20 cellular contexts compared by ENCODE assay signal in the genomic region with DNA sequence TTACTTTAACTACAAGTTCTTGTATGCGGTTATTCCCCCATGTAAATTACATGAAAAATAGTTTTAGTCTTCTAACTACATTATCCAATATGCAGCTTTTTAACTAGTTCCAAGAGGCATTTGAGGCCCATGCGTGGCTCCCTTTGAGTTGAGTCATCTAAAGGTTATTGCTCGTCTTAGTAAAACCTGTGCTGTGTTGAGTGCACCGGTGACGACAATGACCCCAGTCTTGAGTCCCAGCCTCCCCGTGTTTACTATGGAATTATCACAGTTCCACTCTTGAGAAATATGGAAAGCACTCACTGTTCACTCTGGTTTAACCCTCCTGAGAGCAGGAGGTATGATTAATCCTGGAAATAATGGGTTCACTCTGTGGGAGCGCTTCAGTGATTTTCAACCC.
A peak's percentile ranks its signal among the peaks of the same experiment; 100 is the strongest.
DNase-seq lines count a peak whose midpoint lies in the region; ATAC-seq, FAIRE-seq and TF ChIP-seq lines count a peak whose summit lies in the region.
"Had no signal": no experiment of that assay in that cellular context is flagged by ENCODE, and none has a peak within 500 bp of the region (broad histone marks: within the 10 kb centered on the region; RNA-seq: fewer than 3 reads in every experiment).

No MANE protein-coding gene starts in this region.

- H3K9ac ChIP-seq in HepG2 (ENCODE audit: insufficient read depth, low read depth, low read length), result no peak overlapping the region

- TF ChIP-seq RAD21 in HepG2 (CRISPR knock-in tag; IDR thresholded peaks at IDR 0.05), result no peak

- DNase-seq in HepG2 (ENCODE audit: low spot score) (peak; percentile 28), right lobe of liver (no peak), WTC11 (ENCODE audit: low spot score) (no peak), iris pigment epithelial cell (ENCODE audit: low read depth) (peak; percentile 56), stomach (no peak), SIG-M5 (lab: John Stamatoyannopoulos, UW) (no peak), NCI-H510A treated with DMSO at 0.1 percent for 48 hours (lab: John Stamatoyannopoulos, UW) (no peak)
- DNase-seq: Caco-2; DMS153; Karpas-422; MG63; NCI-H1092; NCI-H2081 treated with DMSO at 0.1 percent for 48 hours; NCI-H446; NK-92 treated with Interleukin-12 subunit alpha and Interleukin-12 subunit beta, amount 100 ng/mL, for 24 hours; OCI-M1; SHP77 treated with DMSO at 0.1 percent for 48 hours had no signal

- no peak overlapping the region for H3K4me2 ChIP-seq in HepG2 (ENCODE audit: low read depth, low read length)

- TF ChIP-seq POLR2A in HepG2 (IDR thresholded peaks at IDR 0.05; ENCODE audit: insufficient read depth in 1 of 2, low read depth in 2 of 2, low read length in 2 of 2), result no peak
- no peak for TF ChIP-seq POLR2A in right lobe of liver (IDR thresholded peaks at IDR 0.05)
- TF ChIP-seq POLR2A in stomach (IDR thresholded peaks at IDR 0.05), result no peak

- POLR2A ChIA-PET in HepG2 (lab: Yijun Ruan, JAX), result no interaction called here
- POLR2A ChIA-PET in WTC11 (lab: Charles Lee), result no interaction called here

- FAIRE-seq in HepG2 (lab: Jason Lieb, UNC), result no peak
- FAIRE-seq: GM19239, H54 had no signal

- H4K20me1 ChIP-seq in HepG2 (ENCODE audit: insufficient read depth, low read length), result no peaks in the 10 kb centered on the region

- H3K9me3 ChIP-seq in HepG2 (ENCODE audit: low read length) (no peaks in the 10 kb centered on the region), right lobe of liver (no peaks in the 10 kb centered on the region), stomach (no peaks in the 10 kb centered on the region)
- H3K9me3 ChIP-seq: Caco-2, MG63 had no signal

- no TSS peak for BruUV-seq in HepG2 (replicated peaks; lab: Mats Ljungman, UMichigan)

- H3K36me3 ChIP-seq in HepG2 (replicated peaks in 1 of 2; ENCODE audit: control insufficient read depth in 1 of 2, insufficient read depth in 2 of 2, low read length in 2 of 2) (no peaks in the 10 kb centered on the region), right lobe of liver (no peaks in the 10 kb centered on the region), stomach (no peaks in the 10 kb centered on the region)
- H3K36me3 ChIP-seq: MG63 had no signal

- H3K4me1 Mint-ChIP-seq in WTC11, result peaks cover 31% of the 10 kb centered on the region

- in situ Hi-C loops in HepG2 (cut with HindIII; ENCODE audit: extremely low pct_ligation_motif_present, low pct_unique_long_range_greater_than_20kb), result no loop called here

- peaks cover 9% of the 10 kb centered on the region for H3K9me3 Mint-ChIP-seq in WTC11

- TF ChIP-seq CTCF in HepG2 (CRISPR knock-in tag; IDR thresholded peaks at IDR 0.05) (no peak), right lobe of liver (IDR thresholded peaks at IDR 0.05) (no peak), WTC11 (IDR thresholded peaks at IDR 0.05) (no peak), stomach (IDR thresholded peaks at IDR 0.05) (no peak)

- CTCF ChIA-PET in HepG2 (lab: Yijun Ruan, JAX; ENCODE audit: low intra/inter-chr PET ratio, low total read pairs), result no interaction called here
- CTCF ChIA-PET in WTC11 (lab: Charles Lee), result no interaction called here

- no peaks in the 10 kb centered on the region for H3K27me3 Mint-ChIP-seq in WTC11 (ENCODE audit: low read depth)

- H3K4me1 ChIP-seq in HepG2 (ENCODE audit: insufficient read depth, low read length) (no peaks in the 10 kb centered on the region), right lobe of liver (no peaks in the 10 kb centered on the region), stomach (peaks cover 3 to 23% (median 11%) of the 10 kb centered on the region in 4 donors)
- H3K4me1 ChIP-seq: Caco-2 had no signal

- peaks cover 4% of the 10 kb centered on the region; the same call in 1 of the 2 replicates for H3K36me3 Mint-ChIP-seq in WTC11

- no peak for ATAC-seq in HepG2
- ATAC-seq in right lobe of liver, result no peak
- no peak for ATAC-seq in WTC11

- 0 out of 2 replicates have a peak overlapping the region, but pooled peaks have one; percentile 38 for H3K27ac Mint-ChIP-seq in WTC11

- 26% methylated on average over 7 of the region's 7 CpGs for WGBS in HepG2 (ENCODE audit: low lambda C conversion rate)
- WGBS in right lobe of liver (ENCODE audit: insufficient coverage, low coverage, low lambda C conversion rate, missing lambda C conversion rate), result 78% methylated on average over 5 of the region's 7 CpGs
- 76 to 85% (median 80%) methylated on average over 7 of the region's 7 CpGs for WGBS in stomach, 5 donors

- H3K27ac ChIP-seq in HepG2 (ENCODE audit: extremely low read length, insufficient read depth, low read length) (no peak overlapping the region), right lobe of liver (no peak overlapping the region), stomach (no peak overlapping the region)

- H3K27me3 ChIP-seq in HepG2 (ENCODE audit: control insufficient read depth in 1 of 2, insufficient read depth in 2 of 2, low read length in 2 of 2) (no peaks in the 10 kb centered on the region), right lobe of liver (no peaks in the 10 kb centered on the region), stomach (no peaks in the 10 kb centered on the region)

- no peaks in the 10 kb centered on the region for H3K79me2 ChIP-seq in HepG2 (ENCODE audit: insufficient read depth, low read length)

- H2AFZ ChIP-seq in HepG2 (ENCODE audit: low read length), result no peak overlapping the region

- no peak overlapping the region for H3K4me3 Mint-ChIP-seq in WTC11
- H3K4me3 Mint-ChIP-seq: CD14-positive monocyte had no signal

- H3K4me3 ChIP-seq in HepG2 (replicated peaks in 1 of 3; ENCODE audit: insufficient read depth in 1 of 3, low read depth in 2 of 3, low read length in 3 of 3) (no peak overlapping the region), right lobe of liver (no peak overlapping the region), stomach (no peak overlapping the region)
- H3K4me3 ChIP-seq: MG63 had no signal

- intact Hi-C loops in HepG2 (cut with micrococcal nuclease; ENCODE audit: unreplicated experiment) (no loop called here), right lobe of liver (cut with DNase I) (no loop called here), stomach (cut with DNase I; ENCODE audit: low total_unique reads) (no loop called here)

- TF ChIP-seq EP300 in HepG2 (IDR thresholded peaks at IDR 0.05; ENCODE audit: low read depth in 2 of 2, low read length in 2 of 2), result no peak
- TF ChIP-seq EP300 in HepG2 (CRISPR knock-in tag; IDR thresholded peaks at IDR 0.05; ENCODE audit: borderline replicate concordance), result no peak
- TF ChIP-seq EP300 in stomach (IDR thresholded peaks at IDR 0.05), result no peak

TF ChIP-seq in HepG2, 621 proteins besides CTCF, POLR2A, EP300 and RAD21:
- TF ChIP-seq ZNF563 (CRISPR knock-in tag; IDR thresholded peaks at IDR 0.05), result 0 out of 2 replicates have a peak, but pooled peaks have one; percentile 45
- TF ChIP-seq FOXA3 (CRISPR knock-in tag; IDR thresholded peaks at IDR 0.05), result 0 out of 2 replicates have a peak, but pooled peaks have one; percentile 23
- TF ChIP-seq, protein P1, sequence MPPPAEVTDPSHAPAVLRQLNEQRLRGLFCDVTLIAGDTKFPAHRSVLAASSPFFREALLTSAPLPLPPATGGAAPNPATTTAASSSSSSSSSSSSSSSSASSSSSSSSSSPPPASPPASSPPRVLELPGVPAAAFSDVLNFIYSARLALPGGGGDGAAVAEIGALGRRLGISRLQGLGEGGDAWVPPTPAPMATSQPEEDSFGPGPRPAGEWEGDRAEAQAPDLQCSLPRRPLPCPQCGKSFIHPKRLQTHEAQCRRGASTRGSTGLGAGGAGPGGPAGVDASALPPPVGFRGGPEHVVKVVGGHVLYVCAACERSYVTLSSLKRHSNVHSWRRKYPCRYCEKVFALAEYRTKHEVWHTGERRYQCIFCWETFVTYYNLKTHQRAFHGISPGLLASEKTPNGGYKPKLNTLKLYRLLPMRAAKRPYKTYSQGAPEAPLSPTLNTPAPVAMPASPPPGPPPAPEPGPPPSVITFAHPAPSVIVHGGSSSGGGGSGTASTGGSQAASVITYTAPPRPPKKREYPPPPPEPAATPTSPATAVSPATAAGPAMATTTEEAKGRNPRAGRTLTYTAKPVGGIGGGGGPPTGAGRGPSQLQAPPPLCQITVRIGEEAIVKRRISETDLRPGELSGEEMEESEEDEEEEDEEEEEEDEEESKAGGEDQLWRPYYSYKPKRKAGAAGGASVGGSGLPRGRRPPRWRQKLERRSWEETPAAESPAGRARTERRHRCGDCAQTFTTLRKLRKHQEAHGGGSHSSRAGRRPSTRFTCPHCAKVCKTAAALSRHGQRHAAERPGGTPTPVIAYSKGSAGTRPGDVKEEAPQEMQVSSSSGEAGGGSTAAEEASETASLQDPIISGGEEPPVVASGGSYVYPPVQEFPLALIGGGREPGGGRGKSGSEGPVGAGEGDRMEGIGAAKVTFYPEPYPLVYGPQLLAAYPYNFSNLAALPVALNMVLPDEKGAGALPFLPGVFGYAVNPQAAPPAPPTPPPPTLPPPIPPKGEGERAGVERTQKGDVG (CRISPR knock-in tag; IDR thresholded peaks at IDR 0.05; ENCODE audit: borderline replicate concordance), result no peak

TF ChIP-seq in WTC11, 78 proteins besides CTCF, POLR2A, EP300 and RAD21 (continues in another document):
- TF ChIP-seq SMAD3 (CRISPR knock-in tag; IDR thresholded peaks at IDR 0.05; ENCODE audit: borderline replicate concordance), result no peak
- TF ChIP-seq, protein P2, sequence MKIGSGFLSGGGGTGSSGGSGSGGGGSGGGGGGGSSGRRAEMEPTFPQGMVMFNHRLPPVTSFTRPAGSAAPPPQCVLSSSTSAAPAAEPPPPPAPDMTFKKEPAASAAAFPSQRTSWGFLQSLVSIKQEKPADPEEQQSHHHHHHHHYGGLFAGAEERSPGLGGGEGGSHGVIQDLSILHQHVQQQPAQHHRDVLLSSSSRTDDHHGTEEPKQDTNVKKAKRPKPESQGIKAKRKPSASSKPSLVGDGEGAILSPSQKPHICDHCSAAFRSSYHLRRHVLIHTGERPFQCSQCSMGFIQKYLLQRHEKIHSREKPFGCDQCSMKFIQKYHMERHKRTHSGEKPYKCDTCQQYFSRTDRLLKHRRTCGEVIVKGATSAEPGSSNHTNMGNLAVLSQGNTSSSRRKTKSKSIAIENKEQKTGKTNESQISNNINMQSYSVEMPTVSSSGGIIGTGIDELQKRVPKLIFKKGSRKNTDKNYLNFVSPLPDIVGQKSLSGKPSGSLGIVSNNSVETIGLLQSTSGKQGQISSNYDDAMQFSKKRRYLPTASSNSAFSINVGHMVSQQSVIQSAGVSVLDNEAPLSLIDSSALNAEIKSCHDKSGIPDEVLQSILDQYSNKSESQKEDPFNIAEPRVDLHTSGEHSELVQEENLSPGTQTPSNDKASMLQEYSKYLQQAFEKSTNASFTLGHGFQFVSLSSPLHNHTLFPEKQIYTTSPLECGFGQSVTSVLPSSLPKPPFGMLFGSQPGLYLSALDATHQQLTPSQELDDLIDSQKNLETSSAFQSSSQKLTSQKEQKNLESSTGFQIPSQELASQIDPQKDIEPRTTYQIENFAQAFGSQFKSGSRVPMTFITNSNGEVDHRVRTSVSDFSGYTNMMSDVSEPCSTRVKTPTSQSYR (CRISPR knock-in tag; IDR thresholded peaks at IDR 0.05), result no peak
- TF ChIP-seq ZNF138 (CRISPR knock-in tag; conservative IDR thresholded peaks at IDR 0.05), result no peak

Comparison
In these comparisons a context has a peak if more than half of its experiments do, and no peak if none do; other contexts are left out.
1. DNase-seq: peak in HepG2 (single experiment) and iris pigment epithelial cell (single experiment); none in right lobe of liver (0 of 3), WTC11 (single experiment), stomach (single experiment), SIG-M5 (single experiment) and NCI-H510A treated with DMSO at 0.1 percent for 48 hours (single experiment).